1 cellular context compared by ENCODE assay signal in genomic region chr6:105594821-105595220, GRCh38.
TF ChIP-seq lines count a peak whose summit lies in the region.

No MANE protein-coding gene starts in this region.

TF ChIP-seq in WTC11, 78 proteins besides CTCF, POLR2A, EP300 and RAD21 (continued from another document):
- TF ChIP-seq, protein P1, sequence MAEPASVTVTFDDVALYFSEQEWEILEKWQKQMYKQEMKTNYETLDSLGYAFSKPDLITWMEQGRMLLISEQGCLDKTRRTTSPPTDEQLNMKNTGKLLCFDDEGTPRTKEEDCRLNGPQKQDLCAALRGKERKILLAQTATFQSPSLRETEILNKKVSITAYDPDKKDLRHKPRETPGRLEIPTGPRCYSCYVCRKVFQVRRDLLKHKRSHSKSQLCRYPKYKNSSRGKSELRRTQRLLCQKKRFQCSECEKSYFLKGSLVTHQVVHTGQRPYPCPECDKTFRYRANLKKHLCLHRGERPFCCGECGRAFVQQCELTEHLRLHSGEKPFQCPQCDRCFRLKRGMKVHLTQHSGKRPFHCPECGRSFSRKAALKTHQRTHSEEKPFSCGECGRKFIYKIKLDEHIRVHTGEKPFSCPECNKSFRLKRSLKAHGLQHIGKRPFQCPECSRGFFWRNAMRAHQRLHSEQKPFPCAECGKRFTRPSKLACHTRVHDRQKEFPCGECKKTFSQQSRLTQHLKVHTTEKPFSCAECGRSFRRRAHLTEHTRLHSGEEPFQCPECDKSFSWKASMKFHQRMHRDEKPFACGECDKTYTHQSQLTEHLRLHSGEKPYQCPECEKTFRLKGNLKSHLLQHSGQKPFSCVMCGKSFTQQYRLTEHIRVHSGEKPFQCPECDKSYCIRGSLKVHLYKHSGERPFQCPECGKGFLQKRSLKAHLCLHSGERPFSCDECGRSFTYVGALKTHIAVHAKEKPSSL (CRISPR knock-in tag; conservative IDR thresholded peaks at IDR 0.05), result no peak
- TF ChIP-seq, protein P2, sequence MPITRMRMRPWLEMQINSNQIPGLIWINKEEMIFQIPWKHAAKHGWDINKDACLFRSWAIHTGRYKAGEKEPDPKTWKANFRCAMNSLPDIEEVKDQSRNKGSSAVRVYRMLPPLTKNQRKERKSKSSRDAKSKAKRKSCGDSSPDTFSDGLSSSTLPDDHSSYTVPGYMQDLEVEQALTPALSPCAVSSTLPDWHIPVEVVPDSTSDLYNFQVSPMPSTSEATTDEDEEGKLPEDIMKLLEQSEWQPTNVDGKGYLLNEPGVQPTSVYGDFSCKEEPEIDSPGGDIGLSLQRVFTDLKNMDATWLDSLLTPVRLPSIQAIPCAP (CRISPR knock-in tag; IDR thresholded peaks at IDR 0.05), result no peak
